In genomic region chr2:232562515-232563151, GRCh38 we compare ENCODE assay signal across 30 cellular contexts. TPM values are rescaled to one million over a fixed set of nuclear protein-coding genes. Genes with fewer than 3 reads are reported as not detected.
DNase-seq lines count a peak whose midpoint lies in the region; ATAC-seq, FAIRE-seq and TF ChIP-seq lines count a peak whose summit lies in the region.
"Had no signal": no experiment of that assay in that cellular context is flagged by ENCODE, and none has a peak within 500 bp of the region (broad histone marks: within the 10 kb centered on the region; RNA-seq: fewer than 3 reads in every experiment).

No MANE protein-coding gene starts in this region.

- FAIRE-seq in frontal cortex (lab: Jason Lieb, UNC), result no peak
- FAIRE-seq: endometrium, islet of Langerhans, pancreas, small intestine had no signal

- peaks cover 73% of the 10 kb centered on the region for H3K36me3 Mint-ChIP-seq in central memory CD8-positive, alpha-beta T cell (ENCODE audit: insufficient read depth)

- no peak overlapping the region for H2AFZ ChIP-seq in OCI-LY1 (ENCODE audit: low read length)
- no peak overlapping the region for H2AFZ ChIP-seq in osteoblast (ENCODE audit: low read length)

- H3K9me3 ChIP-seq in OCI-LY1 (ENCODE audit: low read length) (no peaks in the 10 kb centered on the region), osteoblast (ENCODE audit: low read depth, low read length) (no peaks in the 10 kb centered on the region)
- H3K9me3 ChIP-seq: pancreas, tibial nerve had no signal

- no peak overlapping the region for H3K27ac ChIP-seq in OCI-LY1 (ENCODE audit: low read depth, low read length, poor library complexity, severe bottlenecking)
- peak overlapping the region; percentile 52 for H3K27ac ChIP-seq in osteoblast (ENCODE audit: low read depth, low read length)
- H3K27ac ChIP-seq: C4-2B, pancreas, SK-N-MC, tibial nerve had no signal

- no peak overlapping the region for H3K4me3 Mint-ChIP-seq in central memory CD8-positive, alpha-beta T cell
- H3K4me3 Mint-ChIP-seq: activated CD8-positive, alpha-beta T cell treated with anti-CD3 and anti-CD28 coated beads for 36 hours; activated naive CD8-positive, alpha-beta T cell treated with anti-CD3 and anti-CD28 coated beads for 36 hours; mesothelial cell of epicardium; natural killer cell treated with Interleukin-12 subunit alpha and Interleukin-12 subunit beta and Interleukin-15 and Interleukin-18, amount 100 ng/mL, for 72 hours; T-helper 1 cell treated with Interleukin-12 subunit alpha and Interleukin-12 subunit beta and Interleukin-4 antibody, amounts not matched to agents 30 μg/mL and 1 μg/mL, for 36 hours had no signal

- no peak overlapping the region for H3K9ac ChIP-seq in OCI-LY1 (ENCODE audit: low read length)

- H3K4me2 ChIP-seq in OCI-LY1 (ENCODE audit: low read length), result no peak overlapping the region
- H3K4me2 ChIP-seq in osteoblast (ENCODE audit: insufficient read depth, low read length), result no peak overlapping the region

- ATAC-seq in central memory CD8-positive, alpha-beta T cell (replicated peaks; ENCODE audit: extremely low read depth, poor library complexity, severe bottlenecking), result no peak
- no peak for ATAC-seq in GM21423 (IDR thresholded peaks at IDR 0.05; ENCODE audit: unreplicated experiment)
- ATAC-seq: activated CD8-positive, alpha-beta T cell treated with anti-CD3 and anti-CD28 coated beads for 36 hours; left ventricle myocardium superior; natural killer cell treated with Interleukin-12 subunit alpha and Interleukin-12 subunit beta and Interleukin-15 and Interleukin-18, amount 100 ng/mL, for 72 hours; pancreas had no signal

- H3K4me1 ChIP-seq in OCI-LY1 (ENCODE audit: insufficient read depth, low read length, severe bottlenecking) (no peaks in the 10 kb centered on the region), osteoblast (ENCODE audit: insufficient read depth, low read length) (peaks cover 6% of the 10 kb centered on the region)
- H3K4me1 ChIP-seq: pancreas, tibial nerve had no signal

- no peaks in the 10 kb centered on the region for H3K27me3 ChIP-seq in OCI-LY1 (ENCODE audit: insufficient read depth, low read length)
- H3K27me3 ChIP-seq in osteoblast (ENCODE audit: insufficient read depth, low read length), result no peaks in the 10 kb centered on the region
- H3K27me3 ChIP-seq: pancreas, tibial nerve had no signal

- H3K79me2 ChIP-seq in OCI-LY1 (ENCODE audit: insufficient read depth, low read length), result no peaks in the 10 kb centered on the region
- peaks cover 22% of the 10 kb centered on the region for H3K79me2 ChIP-seq in osteoblast (ENCODE audit: insufficient read depth, low read length)

- peaks cover 6% of the 10 kb centered on the region for H3K4me1 Mint-ChIP-seq in central memory CD8-positive, alpha-beta T cell
- H3K4me1 Mint-ChIP-seq: activated naive CD8-positive, alpha-beta T cell treated with anti-CD3 and anti-CD28 coated beads for 36 hours; mesothelial cell of epicardium had no signal

- H3F3A ChIP-seq in OCI-LY1 (ENCODE audit: insufficient read depth, low read length), result no peaks in the 10 kb centered on the region

- DNase-seq in GM10266 (ENCODE audit: extremely low spot score), result no peak
- no peak for DNase-seq in central memory CD8-positive, alpha-beta T cell (ENCODE audit: low spot score in 2 of 2)
- no peak for DNase-seq in osteoblast (ENCODE audit: insufficient read length, low spot score, missing footprints)
- no peak for DNase-seq in NCI-H524 treated with DMSO at 0.1 percent for 48 hours (lab: John Stamatoyannopoulos, UW)
- DNase-seq in frontal cortex (ENCODE audit: low spot score in 2 of 2), result no peak
- DNase-seq in NCI-H510A treated with DMSO at 0.1 percent for 48 hours (lab: John Stamatoyannopoulos, UW), result no peak
- DNase-seq: activated CD4-positive, alpha-beta T cell treated with anti-CD3 and anti-CD28 coated beads for 1 hour; activated CD8-positive, alpha-beta T cell treated with anti-CD3 and anti-CD28 coated beads for 36 hours; activated naive CD8-positive, alpha-beta T cell treated with anti-CD3 and anti-CD28 coated beads for 36 hours; caudate nucleus; DMS79 treated with DMSO at 0.1 percent for 48 hours; left ventricle myocardium superior; NCI-H1105 treated with DMSO at 0.1 percent for 48 hours; NCI-H2029 treated with DMSO at 0.1 percent for 48 hours; NCI-H2227 treated with DMSO at 0.1 percent for 48 hours; pancreas; small intestine; stimulated activated CD4-positive, alpha-beta T cell treated with anti-CD3 and anti-CD28 coated beads, Interleukin-1b, Interleukin-23, amount 100 ng/mL, for 48 hours had no signal

- H3K4me3 ChIP-seq in OCI-LY1 (ENCODE audit: low read depth, low read length, poor library complexity, severe bottlenecking) (no peak overlapping the region), osteoblast (ENCODE audit: insufficient read depth, low read length) (no peak overlapping the region)
- H3K4me3 ChIP-seq: pancreas, SK-N-MC, tibial nerve had no signal

- peak overlapping the region; percentile 38 for H3K27ac Mint-ChIP-seq in central memory CD8-positive, alpha-beta T cell (ENCODE audit: low read depth)
- H3K27ac Mint-ChIP-seq: activated CD8-positive, alpha-beta T cell treated with anti-CD3 and anti-CD28 coated beads for 36 hours; activated naive CD8-positive, alpha-beta T cell treated with anti-CD3 and anti-CD28 coated beads for 36 hours; mesothelial cell of epicardium; T-helper 1 cell treated with Interleukin-12 subunit alpha and Interleukin-12 subunit beta and Interleukin-4 antibody, amounts not matched to agents 30 μg/mL and 1 μg/mL, for 36 hours had no signal

- H3K9me3 Mint-ChIP-seq in central memory CD8-positive, alpha-beta T cell, result no peaks in the 10 kb centered on the region
- H3K9me3 Mint-ChIP-seq: activated CD8-positive, alpha-beta T cell treated with anti-CD3 and anti-CD28 coated beads for 36 hours; activated naive CD8-positive, alpha-beta T cell treated with anti-CD3 and anti-CD28 coated beads for 36 hours; mesothelial cell of epicardium; natural killer cell treated with Interleukin-12 subunit alpha and Interleukin-12 subunit beta and Interleukin-15 and Interleukin-18, amount 100 ng/mL, for 72 hours; T-helper 1 cell treated with Interleukin-12 subunit alpha and Interleukin-12 subunit beta and Interleukin-4 antibody, amounts not matched to agents 30 μg/mL and 1 μg/mL, for 36 hours had no signal

- no peaks in the 10 kb centered on the region for H3K9me2 ChIP-seq in OCI-LY1 (ENCODE audit: low read depth, low read length)

- no peaks in the 10 kb centered on the region for H3K27me3 Mint-ChIP-seq in central memory CD8-positive, alpha-beta T cell
- H3K27me3 Mint-ChIP-seq: activated CD8-positive, alpha-beta T cell treated with anti-CD3 and anti-CD28 coated beads for 36 hours; activated naive CD8-positive, alpha-beta T cell treated with anti-CD3 and anti-CD28 coated beads for 36 hours; natural killer cell treated with Interleukin-12 subunit alpha and Interleukin-12 subunit beta and Interleukin-15 and Interleukin-18, amount 100 ng/mL, for 72 hours had no signal

- H4K20me1 ChIP-seq in OCI-LY1 (ENCODE audit: insufficient read depth, low read length), result no peaks in the 10 kb centered on the region
- H4K20me1 ChIP-seq in osteoblast (ENCODE audit: insufficient read depth, low read length), result peaks cover 4% of the 10 kb centered on the region

- H3K36me3 ChIP-seq in OCI-LY1 (ENCODE audit: insufficient read depth, low read length), result peaks cover 86% of the 10 kb centered on the region
- H3K36me3 ChIP-seq in osteoblast (ENCODE audit: insufficient read depth, low read length), result peaks cover 80% of the 10 kb centered on the region

- peak; percentile 7 for TF ChIP-seq CTCF in GM10266 (IDR thresholded peaks at IDR 0.05; ENCODE audit: control insufficient read depth, insufficient read depth, low read depth, missing control alignments)
- peak; percentile 26; the same call in 1 of the 2 replicates for TF ChIP-seq CTCF in OCI-LY1 (IDR thresholded peaks at IDR 0.05; ENCODE audit: low read length)
- TF ChIP-seq CTCF in osteoblast (IDR thresholded peaks at IDR 0.05; ENCODE audit: extremely low read depth, low read depth, low read length), result no peak

RNA-seq across cellular contexts. Expression of gene EIF4E2, which starts 12.1 kb away (rescaled TPM):
- total RNA-seq in osteoblast (70.6 and 83.7 TPM in 2 replicates), frontal cortex (38.3 TPM)

RNA-seq across cellular contexts. Expression of gene TIGD1, which starts 12.3 kb away (rescaled TPM):
- total RNA-seq in osteoblast, result 5.8 and 6.8 TPM in 2 replicates
- total RNA-seq in frontal cortex, result 10.6 TPM

RNA-seq across cellular contexts. Expression of gene CHRNG, which starts 23.1 kb away (rescaled TPM):
- total RNA-seq in osteoblast (not detected in 2 replicates), frontal cortex (not detected)
- total RNA-seq: activated CD8-positive, alpha-beta T cell treated with anti-CD3 and anti-CD28 coated beads for 36 hours; activated naive CD8-positive, alpha-beta T cell treated with anti-CD3 and anti-CD28 coated beads for 36 hours; dermis microvascular lymphatic vessel endothelial cell; left ventricle myocardium superior; mesothelial cell of epicardium; natural killer cell treated with Interleukin-12 subunit alpha and Interleukin-12 subunit beta and Interleukin-15 and Interleukin-18, amount 100 ng/mL, for 72 hours; pancreas; RPMI7951; tibial nerve had no signal

RNA-seq across cellular contexts. Expression of gene CHRND, which starts 36.7 kb away (rescaled TPM):
- total RNA-seq in osteoblast, result not detected in 2 replicates
- not detected for total RNA-seq in frontal cortex
- total RNA-seq: activated CD8-positive, alpha-beta T cell treated with anti-CD3 and anti-CD28 coated beads for 36 hours; activated naive CD8-positive, alpha-beta T cell treated with anti-CD3 and anti-CD28 coated beads for 36 hours; dermis microvascular lymphatic vessel endothelial cell; left ventricle myocardium superior; mesothelial cell of epicardium; natural killer cell treated with Interleukin-12 subunit alpha and Interleukin-12 subunit beta and Interleukin-15 and Interleukin-18, amount 100 ng/mL, for 72 hours; RPMI7951; tibial nerve had no signal

RNA-seq across cellular contexts. Expression of gene PRSS56, which starts 42.4 kb away (rescaled TPM):
- not detected in 2 replicates for total RNA-seq in osteoblast
- total RNA-seq in frontal cortex, result under 0.01 TPM
- total RNA-seq: activated CD8-positive, alpha-beta T cell treated with anti-CD3 and anti-CD28 coated beads for 36 hours; activated naive CD8-positive, alpha-beta T cell treated with anti-CD3 and anti-CD28 coated beads for 36 hours; dermis microvascular lymphatic vessel endothelial cell; mesothelial cell of epicardium; natural killer cell treated with Interleukin-12 subunit alpha and Interleukin-12 subunit beta and Interleukin-15 and Interleukin-18, amount 100 ng/mL, for 72 hours; pancreas; RPMI7951; tibial nerve had no signal
